Comparison of ENCODE assay signal across 14 cellular contexts in genomic region chr6:16137451-16137801, GRCh38. TPM values are rescaled to one million over a fixed set of nuclear protein-coding genes. Genes with fewer than 3 reads are reported as not detected.
DNase-seq lines count a peak whose midpoint lies in the region; ATAC-seq lines count a peak whose summit lies in the region.
"Had no signal": no experiment of that assay in that cellular context is flagged by ENCODE, and none has a peak within 500 bp of the region (broad histone marks: within the 10 kb centered on the region; RNA-seq: fewer than 3 reads in every experiment).

No MANE protein-coding gene starts in this region.

- ATAC-seq in stimulated activated naive CD8-positive, alpha-beta T cell treated with anti-CD3 and anti-CD28 coated beads, Interleukin-15, Interleukin-2, amounts not matched to agents 100 U/mL and 50 U/mL, for 24 hours = no peak
- ATAC-seq in activated naive CD8-positive, alpha-beta T cell treated with anti-CD3 and anti-CD28 coated beads, Interleukin-2, amount 10 ng/mL, durations not matched to agents 7 days and 5 days (ENCODE audit: low read depth) = no peak
- ATAC-seq in naive B cell (ENCODE audit: low read depth in 2 of 2) (no peak), GM19397 (IDR thresholded peaks at IDR 0.05; ENCODE audit: unreplicated experiment) (no peak), aorta (ENCODE audit: low FRiP score) (no peak), GM19463 (IDR thresholded peaks at IDR 0.05; ENCODE audit: unreplicated experiment) (no peak)
- ATAC-seq: left lobe of liver had no signal

- no peak overlapping the region for H3K4me3 ChIP-seq in aorta (ENCODE audit: low read length in 2 of 2)

- no peak for DNase-seq in stimulated activated naive CD8-positive, alpha-beta T cell treated with anti-CD3 and anti-CD28 coated beads, Interleukin-15, Interleukin-2, amounts not matched to agents 100 U/mL and 50 U/mL, for 24 hours
- DNase-seq in activated naive CD8-positive, alpha-beta T cell treated with anti-CD3 and anti-CD28 coated beads, Interleukin-2, amount 10 ng/mL, durations not matched to agents 7 days and 5 days = no peak
- DNase-seq in naive B cell (no peak), aorta (no peak), DMS53 (lab: John Stamatoyannopoulos, UW) (no peak)
- DNase-seq: KG1, posterior cingulate gyrus, T1000, upper lobe of left lung had no signal

- peak overlapping the region; percentile 64 for H3K4me3 Mint-ChIP-seq in stimulated activated naive CD8-positive, alpha-beta T cell treated with anti-CD3 and anti-CD28 coated beads, Interleukin-15, Interleukin-2, amounts not matched to agents 100 ng/mL and 50 ng/mL, for 24 hours
- H3K4me3 Mint-ChIP-seq in activated naive CD8-positive, alpha-beta T cell treated with anti-CD3 and anti-CD28 coated beads, Interleukin-2, amount 10 ng/mL, durations not matched to agents 7 days and 5 days = peak overlapping the region; percentile 69
- H3K4me3 Mint-ChIP-seq in naive B cell = peak overlapping the region in 6 of 8 donors; percentile 40 to 78 (median 56)

- peak overlapping the region; percentile 91 for H3K27ac Mint-ChIP-seq in stimulated activated naive CD8-positive, alpha-beta T cell treated with anti-CD3 and anti-CD28 coated beads, Interleukin-15, Interleukin-2, amounts not matched to agents 100 ng/mL and 50 ng/mL, for 24 hours
- peak overlapping the region; percentile 77 for H3K27ac Mint-ChIP-seq in activated naive CD8-positive, alpha-beta T cell treated with anti-CD3 and anti-CD28 coated beads, Interleukin-2, amount 10 ng/mL, durations not matched to agents 7 days and 5 days
- H3K27ac Mint-ChIP-seq in naive B cell = peak overlapping the region in 1 of 6 donors; percentile 45

- H3K27me3 ChIP-seq in aorta (ENCODE audit: control insufficient read depth in 1 of 2, insufficient read depth in 2 of 2, low read length in 1 of 2) = no peaks in the 10 kb centered on the region
- H3K27me3 ChIP-seq: upper lobe of left lung had no signal

- H3K4me1 ChIP-seq in aorta (ENCODE audit: control insufficient read depth in 1 of 2, insufficient read depth in 2 of 2, low read length in 2 of 2) = peaks cover 11 to 20% of the 10 kb centered on the region in 2 donors

- H3K36me3 Mint-ChIP-seq in stimulated activated naive CD8-positive, alpha-beta T cell treated with anti-CD3 and anti-CD28 coated beads, Interleukin-15, Interleukin-2, amounts not matched to agents 100 ng/mL and 50 ng/mL, for 24 hours (ENCODE audit: low read depth) = peaks cover 32% of the 10 kb centered on the region
- peaks cover 37% of the 10 kb centered on the region for H3K36me3 Mint-ChIP-seq in activated naive CD8-positive, alpha-beta T cell treated with anti-CD3 and anti-CD28 coated beads, Interleukin-2, amount 10 ng/mL, durations not matched to agents 7 days and 5 days
- peaks cover 34 to 35% of the 10 kb centered on the region in 2 donors for H3K36me3 Mint-ChIP-seq in naive B cell

- no peaks in the 10 kb centered on the region for H3K27me3 Mint-ChIP-seq in stimulated activated naive CD8-positive, alpha-beta T cell treated with anti-CD3 and anti-CD28 coated beads, Interleukin-15, Interleukin-2, amounts not matched to agents 100 ng/mL and 50 ng/mL, for 24 hours
- H3K27me3 Mint-ChIP-seq in activated naive CD8-positive, alpha-beta T cell treated with anti-CD3 and anti-CD28 coated beads, Interleukin-2, amount 10 ng/mL, durations not matched to agents 7 days and 5 days = no peaks in the 10 kb centered on the region
- H3K27me3 Mint-ChIP-seq in naive B cell = no peaks in the 10 kb centered on the region

- H3K36me3 ChIP-seq in aorta (ENCODE audit: control insufficient read depth in 1 of 2, insufficient read depth in 2 of 2, low read length in 1 of 2) = peaks cover 0 to 9% of the 10 kb centered on the region in 2 donors

- no peak overlapping the region for H3K27ac ChIP-seq in aorta (ENCODE audit: low read depth in 1 of 2, low read length in 2 of 2)

- POLR2A ChIA-PET in activated naive CD8-positive, alpha-beta T cell treated with anti-CD3 and anti-CD28 coated beads, Interleukin-2, amount 10 ng/mL, durations not matched to agents 7 days and 5 days (lab: Charles Lee) = interaction anchor here (0.7 to 2.5 kb wide), 3 partner anchors 9 to 270 kb away, joined by 3 to 23 read pairs (median 5); partner anchors contain the start of gene MYLIP

- no peaks in the 10 kb centered on the region for H3K9me3 Mint-ChIP-seq in stimulated activated naive CD8-positive, alpha-beta T cell treated with anti-CD3 and anti-CD28 coated beads, Interleukin-15, Interleukin-2, amounts not matched to agents 100 ng/mL and 50 ng/mL, for 24 hours
- peaks cover 2% of the 10 kb centered on the region for H3K9me3 Mint-ChIP-seq in activated naive CD8-positive, alpha-beta T cell treated with anti-CD3 and anti-CD28 coated beads, Interleukin-2, amount 10 ng/mL, durations not matched to agents 7 days and 5 days
- no peaks in the 10 kb centered on the region for H3K9me3 Mint-ChIP-seq in naive B cell
- H3K9me3 Mint-ChIP-seq: HFFc6 had no signal

- H3K4me1 Mint-ChIP-seq in stimulated activated naive CD8-positive, alpha-beta T cell treated with anti-CD3 and anti-CD28 coated beads, Interleukin-15, Interleukin-2, amounts not matched to agents 100 ng/mL and 50 ng/mL, for 24 hours (ENCODE audit: low read depth) = peaks cover 71% of the 10 kb centered on the region
- peaks cover 59% of the 10 kb centered on the region for H3K4me1 Mint-ChIP-seq in activated naive CD8-positive, alpha-beta T cell treated with anti-CD3 and anti-CD28 coated beads, Interleukin-2, amount 10 ng/mL, durations not matched to agents 7 days and 5 days
- H3K4me1 Mint-ChIP-seq in naive B cell = peaks cover 57 to 69% (median 61%) of the 10 kb centered on the region in 3 donors

- no peaks in the 10 kb centered on the region for H3K9me3 ChIP-seq in aorta (ENCODE audit: control insufficient read depth, low read length)
- H3K9me3 ChIP-seq: upper lobe of left lung had no signal

- intact Hi-C loops in aorta (cut with DNase I) = loop anchor here in 1 of 2 donors (5.0 kb wide), 2 partner anchors 45 to 65 kb away; no protein-coding TSS in a partner anchor

RNA-seq across cellular contexts. Expression of gene MYLIP, which starts 8.5 kb away (rescaled TPM):
- total RNA-seq in activated naive CD8-positive, alpha-beta T cell treated with anti-CD3 and anti-CD28 coated beads, Interleukin-2, amount 10 ng/mL, durations not matched to agents 7 days and 5 days = 10 to 100 TPM; 25.8 to 27.0 TPM
- 100 to 1,000 TPM in 5 of 6 donors, 10 to 100 TPM in 1; 90.6 to 241 (median 177) TPM for polyA plus RNA-seq in naive B cell (ENCODE audit: low read depth in 6 of 6)
- 10 to 100 TPM; 35.1 to 43.9 TPM for total RNA-seq in aorta
- 10 to 100 TPM; 57.3 to 57.6 TPM for polyA plus RNA-seq in aorta
